Comparison of ENCODE assay signal across 8 cellular contexts in the genomic region with DNA sequence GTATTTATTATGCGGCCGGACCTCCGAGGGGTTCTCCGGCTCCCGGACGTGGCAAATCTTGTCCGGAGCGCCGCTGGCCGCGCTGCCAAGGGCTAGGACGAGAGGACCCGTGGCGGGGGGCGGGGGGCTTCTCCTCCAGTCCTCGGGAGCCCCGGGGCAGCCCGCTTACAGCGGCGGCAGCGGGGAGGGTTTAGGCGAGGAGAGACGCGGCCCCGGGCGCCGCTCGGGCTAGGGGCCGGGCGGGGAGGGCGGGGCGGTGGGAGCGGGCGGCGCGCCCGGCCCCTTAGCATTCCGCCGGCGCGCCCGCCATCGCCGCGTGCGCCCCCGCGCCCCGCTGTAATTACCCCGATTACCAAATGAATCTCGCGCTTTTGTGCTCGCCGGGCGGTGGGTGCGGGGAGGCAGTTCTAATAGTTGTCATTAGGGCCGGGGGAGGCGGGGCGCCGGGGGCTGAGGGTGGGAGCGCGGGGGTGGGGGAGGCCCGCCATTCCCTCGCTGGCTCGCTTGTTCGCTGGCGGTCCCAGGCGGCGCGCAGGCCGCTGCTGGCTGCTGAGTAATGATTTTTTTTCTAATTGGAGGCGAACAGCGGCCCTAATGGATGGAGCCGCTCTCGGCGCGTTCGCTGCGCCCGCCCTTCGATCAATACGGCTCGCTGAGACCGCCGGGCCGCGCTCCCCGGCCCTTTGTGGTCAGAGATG.
A peak's percentile ranks its signal among the peaks of the same experiment; 100 is the strongest.
DNase-seq lines count a peak whose midpoint lies in the region; ATAC-seq and TF ChIP-seq lines count a peak whose summit lies in the region.

No MANE protein-coding gene starts in this region.

- ATAC-seq in lower lobe of right lung: peak; percentile 51 to 57
- ATAC-seq in HG03354 (IDR thresholded peaks at IDR 0.05; ENCODE audit: poor library complexity, severe bottlenecking, unreplicated experiment): no peak

- intact Hi-C loops in lower lobe of right lung (cut with DNase I): no loop called here

- TF ChIP-seq CTCF in astrocyte of the cerebellum (IDR thresholded peaks at IDR 0.05; ENCODE audit: low read depth, low read length, missing control alignments) (no peak), lower lobe of right lung (IDR thresholded peaks at IDR 0.05) (no peak)

- H3K4me1 ChIP-seq in lower lobe of right lung: peaks cover 17% of the 10 kb centered on the region
- peaks cover 6% of the 10 kb centered on the region for H3K4me1 ChIP-seq in thymus (ENCODE audit: control insufficient read depth, insufficient read depth, low read length)

- WGBS in thymus: under 1% methylated on average over 86 of the region's 88 CpGs

- H3K9me3 ChIP-seq in lower lobe of right lung (no peaks in the 10 kb centered on the region), thymus (ENCODE audit: control insufficient read depth) (no peaks in the 10 kb centered on the region)

- in situ Hi-C loops in astrocyte of the cerebellum (cut with HindIII; ENCODE audit: low sequenced_read_pairs): no loop called here

- DNase-seq in COLO668 (lab: John Stamatoyannopoulos, UW; ENCODE audit: unreplicated experiment) (peak; percentile 57), NCI-H1930 (lab: John Stamatoyannopoulos, UW) (peak; percentile 2 to 19), astrocyte of the cerebellum (ENCODE audit: low read depth) (no peak), lower lobe of right lung (no peak), NCI-H774 (lab: John Stamatoyannopoulos, UW) (no peak), activated gamma-delta T cell treated with Interleukin-2 at 50 U/mL for 16 hours (no peak)

- H3K27me3 ChIP-seq in lower lobe of right lung (ENCODE audit: low read depth): no peaks in the 10 kb centered on the region
- H3K27me3 ChIP-seq in thymus (ENCODE audit: control insufficient read depth, insufficient read depth): no peaks in the 10 kb centered on the region

- H3K36me3 ChIP-seq in lower lobe of right lung (no peaks in the 10 kb centered on the region), thymus (ENCODE audit: control insufficient read depth, insufficient read depth) (no peaks in the 10 kb centered on the region)

- H3K27ac ChIP-seq in lower lobe of right lung (no peak overlapping the region), thymus (ENCODE audit: low read depth) (no peak overlapping the region)

- H3K4me3 ChIP-seq in astrocyte of the cerebellum (ENCODE audit: low read depth, low read length) (peak overlapping the region; percentile 31), lower lobe of right lung (peak overlapping the region; percentile 45), thymus (ENCODE audit: low read length) (peak overlapping the region; percentile 47)

Comparison
In these comparisons a context has a peak if more than half of its experiments do, and no peak if none do; other contexts are left out.
1. DNase-seq: peak in COLO668 (single experiment) and NCI-H1930 (2 of 2); none in astrocyte of the cerebellum (single experiment), lower lobe of right lung (single experiment), NCI-H774 (single experiment) and activated gamma-delta T cell treated with Interleukin-2 at 50 U/mL for 16 hours (single experiment).
2. Peak in every context shown above with its lines, with median percentiles within 50 percentile points of each other: H3K4me3 ChIP-seq.